Comparison of ENCODE assay signal across 8 cellular contexts in the genomic region with DNA sequence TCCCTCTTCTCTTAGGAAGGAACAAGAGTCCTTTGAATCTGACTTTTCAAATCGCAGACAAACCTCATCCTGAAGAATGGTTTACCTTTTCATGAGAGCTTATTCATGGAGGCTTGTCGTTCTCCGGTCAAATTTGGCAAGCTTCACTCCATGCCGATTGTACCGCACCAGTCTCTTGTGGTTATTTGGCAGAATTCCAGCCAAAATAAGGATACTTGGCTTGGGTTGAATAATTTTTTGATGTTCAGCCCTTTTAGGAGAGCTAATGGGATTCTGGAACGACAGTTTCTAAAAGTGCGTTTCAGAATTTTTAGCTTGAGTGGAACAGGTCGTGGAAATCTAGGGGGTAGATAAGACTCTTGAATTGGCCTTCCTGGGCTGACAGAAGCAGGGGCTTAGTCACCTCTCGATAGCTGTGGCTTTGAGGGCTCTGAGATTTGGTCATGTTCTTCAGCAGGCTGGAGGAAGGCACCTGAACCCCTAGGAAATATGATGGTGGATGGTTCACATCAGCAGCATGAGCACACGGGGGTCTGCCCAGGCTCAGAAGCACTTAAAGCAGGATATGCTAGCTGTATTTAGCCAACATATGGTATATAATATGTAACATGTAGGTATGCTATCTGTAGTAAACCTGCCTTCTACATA. TPM values are rescaled to one million over a fixed set of nuclear protein-coding genes. Genes with fewer than 3 reads are reported as not detected.
DNase-seq lines count a peak whose midpoint lies in the region; ATAC-seq, FAIRE-seq and TF ChIP-seq lines count a peak whose summit lies in the region.

No MANE protein-coding gene starts in this region.

- H3K4me3 ChIP-seq in HAP-1 (peak overlapping the region; percentile 61), OCI-LY3 (ENCODE audit: low read length) (peak overlapping the region; percentile 90)

- no peak for FAIRE-seq in RCC 7860 (lab: Jason Lieb, UNC)

- H3K27me3 ChIP-seq in HAP-1 (ENCODE audit: low read depth) (no peaks in the 10 kb centered on the region), OCI-LY3 (ENCODE audit: low read depth, low read length) (no peaks in the 10 kb centered on the region)

- H3K36me3 ChIP-seq in HAP-1 (replicated peaks) = no peaks in the 10 kb centered on the region
- no peaks in the 10 kb centered on the region for H3K36me3 ChIP-seq in OCI-LY3 (replicated peaks; ENCODE audit: low read depth, low read length)

- H2AFZ ChIP-seq in OCI-LY3 (ENCODE audit: low read depth, low read length) = no peak overlapping the region

- H3K4me2 ChIP-seq in OCI-LY3 (ENCODE audit: low read length) = peak overlapping the region; percentile 82

- no peak for TF ChIP-seq CTCF in OCI-LY3 (IDR thresholded peaks at IDR 0.05; ENCODE audit: low read depth, low read length)

- H3K79me2 ChIP-seq in OCI-LY3 (ENCODE audit: low read length) = peaks cover 47% of the 10 kb centered on the region

- no peak overlapping the region for H3K9ac ChIP-seq in OCI-LY3 (ENCODE audit: low read length)

- peaks cover 13% of the 10 kb centered on the region for H4K20me1 ChIP-seq in OCI-LY3 (ENCODE audit: insufficient read depth, low read length)

- no peaks in the 10 kb centered on the region for H3K9me3 ChIP-seq in HAP-1
- H3K9me3 ChIP-seq in OCI-LY3 (ENCODE audit: insufficient read depth, low read length) = no peaks in the 10 kb centered on the region

- ATAC-seq in HG02973 (IDR thresholded peaks at IDR 0.05; ENCODE audit: unreplicated experiment) (no peak), GM18870 (IDR thresholded peaks at IDR 0.05; ENCODE audit: unreplicated experiment) (no peak), GM18867 (IDR thresholded peaks at IDR 0.05; ENCODE audit: unreplicated experiment) (no peak)

- H3K4me1 ChIP-seq in HAP-1 = peaks cover 41% of the 10 kb centered on the region
- peaks cover 21% of the 10 kb centered on the region for H3K4me1 ChIP-seq in OCI-LY3 (ENCODE audit: low read length)

- DNase-seq in HAP-1 (ENCODE audit: low spot score in 2 of 2) = peak in 1 of 2 experiments; percentile 19
- peak; percentile 41 for DNase-seq in dermis blood vessel endothelial cell
- peak; percentile 69 for DNase-seq in pons (ENCODE audit: low spot score)
- no peak for DNase-seq in RCC 7860 (ENCODE audit: low spot score)

- no peak overlapping the region for H3K27ac ChIP-seq in OCI-LY3 (ENCODE audit: low read length)

- in situ Hi-C loops in HAP-1 (cut with MboI; ENCODE audit: low sequenced_read_pairs) = no loop called here

RNA-seq across cellular contexts. Expression of a gene that starts 1.5 kb away (rescaled TPM):
- total RNA-seq in dermis blood vessel endothelial cell = 35.6 and 45.3 TPM in 2 replicates
